In genomic region chr5:31987985-31988710, GRCh38 we compare ENCODE assay signal across 11 cellular contexts.
DNase-seq lines count a peak whose midpoint lies in the region; ATAC-seq and TF ChIP-seq lines count a peak whose summit lies in the region.
"Had no signal": no experiment of that assay in that cellular context is flagged by ENCODE, and none has a peak within 500 bp of the region (broad histone marks: within the 10 kb centered on the region; RNA-seq: fewer than 3 reads in every experiment).

No MANE protein-coding gene starts in this region.

- H3K4me3 ChIP-seq in AG04449 (ENCODE audit: low read depth, low read length) (no peak overlapping the region), astrocyte of the spinal cord (ENCODE audit: low read depth, low read length) (no peak overlapping the region)

- in situ Hi-C loops in astrocyte of the spinal cord (cut with HindIII; ENCODE audit: low sequenced_read_pairs): no loop called here

- POLR2A ChIA-PET in AG04449 (lab: Yijun Ruan, JAX): interaction anchor here (0.6 kb wide), 2 partner anchors 40 to 370 kb away, joined by 3 to 5 read pairs; no protein-coding TSS in a partner anchor

- peak; percentile 81 for DNase-seq in AG04449 (ENCODE audit: low read depth, low spot score)
- peak; percentile 95 for DNase-seq in HT1080 (ENCODE audit: low read depth)
- peak; percentile 95 for DNase-seq in astrocyte of the spinal cord (ENCODE audit: low read depth, low spot score)
- peak; percentile 98 for DNase-seq in kidney glomerular epithelial cell (lab: John Stamatoyannopoulos, UW)
- no peak for DNase-seq in NCI-H1694 treated with DMSO at 0.1 percent for 48 hours (lab: John Stamatoyannopoulos, UW)
- DNase-seq in cerebellum (ENCODE audit: low spot score): no peak
- no peak for DNase-seq in head of caudate nucleus
- DNase-seq: activated T-cell treated with anti-CD3 and anti-CD28 coated beads, Interleukin-2, amount 50 U/mL, for 1 hour; MV-4-11; NK-92 treated with Interleukin-12 subunit alpha and Interleukin-12 subunit beta, amount 100 ng/mL, for 24 hours had no signal

- intact Hi-C loops in head of caudate nucleus (cut with DNase I): no loop called here

- no peak for ATAC-seq in GM18519 (IDR thresholded peaks at IDR 0.05; ENCODE audit: low FRiP score, unreplicated experiment)

- TF ChIP-seq CTCF in AG04449 (IDR thresholded peaks at IDR 0.05; ENCODE audit: insufficient read depth, low read length, missing control alignments): no peak
- no peak for TF ChIP-seq CTCF in astrocyte of the spinal cord (IDR thresholded peaks at IDR 0.05; ENCODE audit: low read depth, low read length)

- CTCF ChIA-PET in AG04449 (lab: Yijun Ruan, JAX): no interaction called here

Comparison
In these comparisons a context has a peak if more than half of its experiments do, and no peak if none do; other contexts are left out.
1. DNase-seq: peak in AG04449 (single experiment), HT1080 (single experiment), astrocyte of the spinal cord (single experiment) and kidney glomerular epithelial cell (single experiment); none in NCI-H1694 treated with DMSO at 0.1 percent for 48 hours (single experiment), cerebellum (single experiment) and head of caudate nucleus (0 of 42).